8 cellular contexts compared by ENCODE assay signal in genomic region chr7:141737836-141738591, GRCh38. TPM values are rescaled to one million over a fixed set of nuclear protein-coding genes. Genes with fewer than 3 reads are reported as not detected.
DNase-seq lines count a peak whose midpoint lies in the region; ATAC-seq, FAIRE-seq and TF ChIP-seq lines count a peak whose summit lies in the region.

TSS of gene SSBP1 (plus strand) at chr7:141738358. CDS start at chr7:141739167, 809 bp downstream.

- peak within 1 kb of the TSS; percentile 97 for H2BK5ac ChIP-seq in H1 (ENCODE audit: low read depth, low read length)
- no peak within 1 kb of the TSS for H2BK5ac ChIP-seq in mesenchymal stem cell (ENCODE audit: low read depth, low read length, poor library complexity, severe bottlenecking)

- H2AFZ ChIP-seq in H1 (ENCODE audit: low read length): peak within 1 kb of the TSS; percentile 92
- peak within 1 kb of the TSS; percentile 95 for H2AFZ ChIP-seq in mesenchymal stem cell (ENCODE audit: low read depth, low read length)

- peak within 1 kb of the TSS; percentile 99 for H4K8ac ChIP-seq in H1 (ENCODE audit: extremely low read depth, insufficient read depth, low read length)
- peak within 1 kb of the TSS; percentile 100 for H4K8ac ChIP-seq in mesenchymal stem cell (ENCODE audit: low read length)

- 11% methylated on average over 28 of the region's 46 CpGs; no CpG with 5 or more reads in 1 of the 2 experiments for WGBS in H1 (ENCODE audit: extremely low coverage in 1 of 2, insufficient coverage in 1 of 2, insufficient read length in 1 of 2, insufficient replicate concordance in 2 of 2, low coverage in 1 of 2, low lambda C conversion rate in 2 of 2, missing lambda C conversion rate in 1 of 2), 2 experiments
- WGBS in mesenchymal stem cell: 8% methylated on average over 41 of the region's 46 CpGs

- H3K14ac ChIP-seq in H1 (ENCODE audit: insufficient read length) (no peak within 1 kb of the TSS), mesenchymal stem cell (ENCODE audit: low read length in 2 of 2) (no peak within 1 kb of the TSS)

- H3K27me3 ChIP-seq in H1 (replicated peaks in 1 of 4; ENCODE audit: control insufficient read depth in 3 of 4, extremely low read depth in 1 of 4, insufficient read depth in 3 of 4, low read length in 3 of 4) (no peaks in the 10 kb centered on the region), mesenchymal stem cell (ENCODE audit: control insufficient read depth in 1 of 2, insufficient read depth in 1 of 2, low read length in 2 of 2) (no peaks in the 10 kb centered on the region)

- no peak within 1 kb of the TSS for H3K4ac ChIP-seq in H1 (replicated peaks; ENCODE audit: insufficient read length, low read depth, low read length)
- peak within 1 kb of the TSS; percentile 47 to 49 for H3K4ac ChIP-seq in mesenchymal stem cell (ENCODE audit: low read depth in 1 of 2, low read length in 2 of 2)

- H2AK5ac ChIP-seq in H1 (ENCODE audit: low read depth, low read length) (no peak within 1 kb of the TSS), mesenchymal stem cell (ENCODE audit: low read length, severe bottlenecking) (no peak within 1 kb of the TSS)

- H2BK20ac ChIP-seq in H1 (ENCODE audit: low read length): no peak within 1 kb of the TSS

- H3K23me2 ChIP-seq in H1 (ENCODE audit: low read depth, low read length): peaks cover 2% of the 10 kb centered on the region; the same call in 1 of the 2 replicates

- H3K79me2 ChIP-seq in H1 (ENCODE audit: control insufficient read depth in 1 of 2, insufficient read depth in 2 of 2, low read length in 2 of 2): peaks cover 4 to 39% of the 10 kb centered on the region in 2 experiments

- H3K79me1 ChIP-seq in H1 (ENCODE audit: low read depth, low read length) (peaks cover 4% of the 10 kb centered on the region; the same call in 1 of the 2 replicates), mesenchymal stem cell (replicated peaks; ENCODE audit: low read length, poor library complexity, severe bottlenecking) (peaks cover 11% of the 10 kb centered on the region)

- peak within 1 kb of the TSS; percentile 59 for H4K91ac ChIP-seq in H1 (replicated peaks; ENCODE audit: insufficient read length, low read length)
- H4K91ac ChIP-seq in mesenchymal stem cell (ENCODE audit: low read length): peak within 1 kb of the TSS; percentile 95

- DNase-seq in COLO829 (ENCODE audit: low spot score) (peak; percentile 99), HT-29 (ENCODE audit: low spot score) (peak; percentile 99), NOMO-1 (lab: John Stamatoyannopoulos, UW; ENCODE audit: unreplicated experiment in 2 of 2) (peak; percentile 86 to 89), H1 (ENCODE audit: low read depth in 1 of 2, low spot score in 2 of 2) (peak; percentile 89 to 90), mesenchymal stem cell (peak; percentile 97)
- DNase-seq in activated CD8-positive, alpha-beta memory T cell treated with anti-CD3 and anti-CD28 coated beads for 4 hours (ENCODE audit: low read depth in 2 of 2): peak; percentile 82 to 89
- DNase-seq in stimulated activated CD8-positive, alpha-beta memory T cell treated with anti-CD3 and anti-CD28 coated beads, Interleukin-15, amount 100 ng/mL, for 1 hour (ENCODE audit: low read depth): peak; percentile 86

- no peak within 1 kb of the TSS for H2BK15ac ChIP-seq in H1 (ENCODE audit: low read length)
- H2BK15ac ChIP-seq in mesenchymal stem cell (ENCODE audit: low read depth, poor library complexity, severe bottlenecking): no peak within 1 kb of the TSS

- peak; percentile 27 to 40; a peak in 2 of 4 replicates for TF ChIP-seq RAD21 in H1 (IDR thresholded peaks at IDR 0.05 in 1 of 2, conservative IDR thresholded peaks at IDR 0.05 in 1 of 2; ENCODE audit: low read depth in 2 of 2, low read length in 2 of 2)

- peak; percentile 85 for ATAC-seq in GM19468 (IDR thresholded peaks at IDR 0.05; ENCODE audit: extremely low read depth, unreplicated experiment)

- peak within 1 kb of the TSS; percentile 98 for H3K27ac ChIP-seq in H1 (ENCODE audit: low read depth, low read length)
- peak within 1 kb of the TSS; percentile 85 for H3K27ac ChIP-seq in mesenchymal stem cell (ENCODE audit: low read length, poor library complexity, severe bottlenecking)

- no peak within 1 kb of the TSS for H3K56ac ChIP-seq in H1 (replicated peaks; ENCODE audit: insufficient read length, low read depth, low read length)

- peak; percentile 93 to 98 for TF ChIP-seq POLR2A in H1 (IDR thresholded peaks at IDR 0.05; ENCODE audit: control extremely low read depth in 1 of 2, low read depth in 2 of 2, low read length in 2 of 2)

- peaks cover 0 to 2% of the 10 kb centered on the region in 2 experiments for H4K20me1 ChIP-seq in H1 (replicated peaks in 1 of 2; ENCODE audit: control insufficient read depth in 1 of 2, insufficient read depth in 2 of 2, low read length in 2 of 2)

- peak; percentile 64 to 85 (median 77) for TF ChIP-seq CTCF in H1 (IDR thresholded peaks at IDR 0.05; ENCODE audit: control extremely low read depth in 1 of 3, insufficient read depth in 1 of 3, low read depth in 1 of 3, low read length in 3 of 3)

- H2BK12ac ChIP-seq in H1 (ENCODE audit: low read depth, low read length) (peak within 1 kb of the TSS; percentile 84; the same call in 1 of the 2 replicates), mesenchymal stem cell (ENCODE audit: low read length in 2 of 2) (no peak within 1 kb of the TSS)

- peaks cover 8 to 36% (median 21%) of the 10 kb centered on the region in 4 experiments; a peak in 7 of 8 replicates for H3K36me3 ChIP-seq in H1 (ENCODE audit: control insufficient read depth in 2 of 4, insufficient read depth in 4 of 4, low read length in 3 of 4)
- H3K36me3 ChIP-seq in mesenchymal stem cell (ENCODE audit: control insufficient read depth in 1 of 2, insufficient read depth in 2 of 2, low read depth in 1 of 2, low read length in 2 of 2): peaks cover 8 to 37% of the 10 kb centered on the region in 2 experiments

- H3K9ac ChIP-seq in H1 (replicated peaks in 1 of 4; ENCODE audit: extremely low read depth in 1 of 4, low read depth in 3 of 4, low read length in 3 of 4): peak within 1 kb of the TSS; percentile 88 to 98 (median 96)
- H3K9ac ChIP-seq in mesenchymal stem cell (ENCODE audit: low read length): peak within 1 kb of the TSS; percentile 97

- H3K23ac ChIP-seq in H1 (ENCODE audit: insufficient read length) (no peak within 1 kb of the TSS), mesenchymal stem cell (ENCODE audit: low read length in 2 of 2) (no peak within 1 kb of the TSS)

- H3K9me3 ChIP-seq in H1 (ENCODE audit: insufficient read depth in 2 of 2, low read depth in 1 of 2, low read length in 1 of 2) (no peaks in the 10 kb centered on the region), mesenchymal stem cell (ENCODE audit: control insufficient read depth, low read length) (no peaks in the 10 kb centered on the region)

- H4K5ac ChIP-seq in H1 (ENCODE audit: insufficient read length, low read depth, low read length): peak within 1 kb of the TSS; percentile 90

- peak within 1 kb of the TSS; percentile 70 to 100 (median 98) for H3K4me3 ChIP-seq in H1 (ENCODE audit: extremely low read depth in 1 of 4, insufficient read depth in 2 of 4, low read depth in 3 of 4, low read length in 4 of 4)
- H3K4me3 ChIP-seq in mesenchymal stem cell (ENCODE audit: insufficient read depth in 1 of 2, low read depth in 1 of 2, low read length in 2 of 2): peak within 1 kb of the TSS; percentile 91

- no peak within 1 kb of the TSS for H2BK120ac ChIP-seq in H1 (replicated peaks; ENCODE audit: low read depth, low read length)
- H2BK120ac ChIP-seq in mesenchymal stem cell (ENCODE audit: low read depth, low read length): peak within 1 kb of the TSS; percentile 67

- peak; percentile 75 for FAIRE-seq in H1 (lab: Jason Lieb, UNC)

- H3K4me2 ChIP-seq in H1 (ENCODE audit: insufficient read depth in 1 of 2, low read depth in 2 of 2, low read length in 2 of 2) (peak within 1 kb of the TSS; percentile 69 to 70), mesenchymal stem cell (ENCODE audit: low read length, poor library complexity, severe bottlenecking) (peak within 1 kb of the TSS; percentile 74)

- POLR2A ChIA-PET in H1 (lab: Charles Lee; ENCODE audit: partially characterized antibody): interaction anchor here (0.6 to 3.3 kb wide), 21 partner anchors 9 to 1184 kb away, joined by 3 to 21 read pairs (median 4); no protein-coding TSS in a partner anchor

- H3K4me1 ChIP-seq in H1 (replicated peaks in 1 of 4; ENCODE audit: control insufficient read depth in 3 of 4, insufficient read depth in 4 of 4, low read length in 3 of 4): peaks cover 0 to 6% (median 2%) of the 10 kb centered on the region in 4 experiments; a peak in 3 of 7 replicates
- peaks cover 7% of the 10 kb centered on the region for H3K4me1 ChIP-seq in mesenchymal stem cell (ENCODE audit: control insufficient read depth, insufficient read depth, low read depth, low read length)

- peak; percentile 30 to 89 for TF ChIP-seq EP300 in H1 (IDR thresholded peaks at IDR 0.05; ENCODE audit: borderline replicate concordance in 1 of 2, low read depth in 2 of 2, low read length in 2 of 2)

- CTCF ChIA-PET in H1 (lab: Charles Lee; ENCODE audit: partially characterized antibody): interaction anchor here (0.5 to 2.0 kb wide), 22 partner anchors 9 to 1210 kb away, joined by 3 to 16 read pairs (median 4); partner anchors contain the start of genes DENND11, TAS2R3 and WEE2

- H3K18ac ChIP-seq in H1 (ENCODE audit: extremely low read depth, low read length) (peak within 1 kb of the TSS; percentile 98), mesenchymal stem cell (ENCODE audit: low read depth in 1 of 2, low read length in 2 of 2) (peak within 1 kb of the TSS; percentile 77 to 90)

TF ChIP-seq in H1, 55 proteins besides CTCF, POLR2A, EP300 and RAD21 (continues in another document):
- TF ChIP-seq SP4 (IDR thresholded peaks at IDR 0.05; ENCODE audit: low read length) (peak; percentile 93), TAF1 (IDR thresholded peaks at IDR 0.05; ENCODE audit: low read depth, low read length) (peak; percentile 96), TCF12 (IDR thresholded peaks at IDR 0.05; ENCODE audit: low read depth, low read length) (no peak), SAP30 (IDR thresholded peaks at IDR 0.05; ENCODE audit: insufficient read depth, insufficient replicate concordance, low read length) (peak; percentile 72), CHD2 (IDR thresholded peaks at IDR 0.05; ENCODE audit: low read length) (peak; percentile 62), RXRA (IDR thresholded peaks at IDR 0.05; ENCODE audit: insufficient read depth, low read depth, low read length) (no peak), POLR2AphosphoS5 (IDR thresholded peaks at IDR 0.05; ENCODE audit: low read depth, low read length) (peak; percentile 99)

RNA-seq across cellular contexts. Expression of gene SSBP1, which starts in this region (rescaled TPM):
- total RNA-seq in HT-29 (2014; rRNA removed; shearing (Covaris generic)): 194 and 242 TPM in 2 replicates
- 254 and 259 TPM in 2 replicates for total RNA-seq in H1 (2021; fragmentation: NEBNext Ultra II Directional; extraction: Animal tissue kit (Norgen Biotek cat#: 25700))
- polyA plus RNA-seq in H1 (2011; rRNA removed): 65.7 and 136 TPM in 2 replicates
- 195 TPM for polyA plus RNA-seq in H1 (2011; cell fraction: cytosol; rRNA removed)
- polyA plus RNA-seq in H1 (2011; cell fraction: nucleus; rRNA removed): 52.5 TPM
- polyA plus RNA-seq in H1 (2012, experiment 1 of 2): 284 to 514 TPM (median 335 TPM) in 4 replicates
- polyA plus RNA-seq in H1 (2012, experiment 2 of 2): 197 TPM
- 451 TPM for polyA plus RNA-seq in H1 (2013, experiment 1 of 2)
- polyA plus RNA-seq in H1 (2013, experiment 2 of 2): 487 TPM
- polyA minus RNA-seq in H1 (2011; rRNA and poly(A)+ RNA removed): 53.0 and 60.3 TPM in 2 replicates
- 61.2 TPM for polyA minus RNA-seq in H1 (2011; cell fraction: cytosol; rRNA and poly(A)+ RNA removed)
- 115 TPM for polyA minus RNA-seq in H1 (2011; cell fraction: nucleus; rRNA and poly(A)+ RNA removed)
- polyA plus RNA-seq in mesenchymal stem cell (2013, experiment 1 of 2): 327 TPM
- 323 TPM for polyA plus RNA-seq in mesenchymal stem cell (2013, experiment 2 of 2)

Comparison
In these comparisons a context has a peak if more than half of its experiments do, and no peak if none do; other contexts are left out.
1. Peak in every context shown above with its lines: DNase-seq, ATAC-seq, H3K4me3 ChIP-seq and H3K27ac ChIP-seq.